1 cellular context compared by ENCODE assay signal in genomic region chr12:68431786-68432185, GRCh38.
TF ChIP-seq lines count a peak whose summit lies in the region.

No MANE protein-coding gene starts in this region.

TF ChIP-seq in K562, 482 proteins besides CTCF, POLR2A, EP300 and RAD21 (continued from another document):
- TF ChIP-seq FOXP1 (CRISPR knock-in tag; IDR thresholded peaks at IDR 0.05) (no peak), ZFP1 (CRISPR knock-in tag; IDR thresholded peaks at IDR 0.05) (no peak)
